Comparison of ENCODE assay signal across 8 cellular contexts in genomic region chr20:1118336-1119127, GRCh38.
DNase-seq lines count a peak whose midpoint lies in the region; ATAC-seq and TF ChIP-seq lines count a peak whose summit lies in the region.

A gene with protein sequence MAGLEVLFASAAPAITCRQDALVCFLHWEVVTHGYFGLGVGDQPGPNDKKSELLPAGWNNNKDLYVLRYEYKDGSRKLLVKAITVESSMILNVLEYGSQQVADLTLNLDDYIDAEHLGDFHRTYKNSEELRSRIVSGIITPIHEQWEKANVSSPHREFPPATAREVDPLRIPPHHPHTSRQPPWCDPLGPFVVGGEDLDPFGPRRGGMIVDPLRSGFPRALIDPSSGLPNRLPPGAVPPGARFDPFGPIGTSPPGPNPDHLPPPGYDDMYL (plus strand): TSS chr20:1118602. CDS start chr20:1118774, 172 bp downstream.

- peak; percentile 93 for ATAC-seq in HG03196 (IDR thresholded peaks at IDR 0.05; ENCODE audit: unreplicated experiment)

- in situ Hi-C loops in GM18951 (cut with MboI; ENCODE audit: low sequenced_read_pairs, unreplicated experiment): no loop called here

- peak; percentile 94 for DNase-seq in AG08396 (ENCODE audit: low spot score)
- peak; percentile 97 for DNase-seq in NCI-H345 (lab: John Stamatoyannopoulos, UW)
- DNase-seq in activated CD4-positive, CD25-positive, alpha-beta regulatory T cell (lab: John Stamatoyannopoulos, UW): peak; percentile 86 to 94 (median 90)
- DNase-seq in central memory CD4-positive, alpha-beta T cell: peak; percentile 95
- DNase-seq in iris pigment epithelial cell (ENCODE audit: low read depth): peak; percentile 91
- peak; percentile 93 for DNase-seq in stimulated activated CD4-positive, alpha-beta T cell treated with anti-CD3 and anti-CD28 coated beads, Interleukin-12 subunit alpha, Interleukin-12 subunit beta, amount 100 ng/mL, for 4 hours

- peak; percentile 94 for TF ChIP-seq POLR2A in GM18951 (IDR thresholded peaks at IDR 0.05; ENCODE audit: extremely low read depth, insufficient read depth, insufficient read length)

Comparison
In these comparisons a context has a peak if more than half of its experiments do, and no peak if none do; other contexts are left out.
1. Peak in every context shown above with its lines: DNase-seq and ATAC-seq.